Comparison of ENCODE assay signal across 7 cellular contexts in genomic region chr1:33348194-33348593, GRCh38. TPM values are rescaled to one million over a fixed set of nuclear protein-coding genes. Genes with fewer than 3 reads are reported as not detected.
DNase-seq lines count a peak whose midpoint lies in the region; ATAC-seq and TF ChIP-seq lines count a peak whose summit lies in the region.

No MANE protein-coding gene starts in this region.

- H3K9ac ChIP-seq in smooth muscle cell (ENCODE audit: low read depth), result peak overlapping the region; percentile 92

- no peak overlapping the region for H2AFZ ChIP-seq in smooth muscle cell (ENCODE audit: low read depth)

- in situ Hi-C loops in HAP-1 (cut with MboI; ENCODE audit: low sequenced_read_pairs), result no loop called here

- ATAC-seq in foreskin keratinocyte, result no peak
- no peak for ATAC-seq in omental fat pad (ENCODE audit: low FRiP score)
- ATAC-seq in GM18909 (IDR thresholded peaks at IDR 0.05; ENCODE audit: poor library complexity, unreplicated experiment), result no peak

- peak overlapping the region; percentile 45 for H3K4me3 ChIP-seq in HAP-1
- H3K4me3 ChIP-seq in smooth muscle cell, result peak overlapping the region; percentile 87

- peaks cover 63% of the 10 kb centered on the region for H3K79me2 ChIP-seq in smooth muscle cell (ENCODE audit: low read depth)

- H4K20me1 ChIP-seq in smooth muscle cell (ENCODE audit: low read depth), result peaks cover 48% of the 10 kb centered on the region

- 62% methylated on average over 2 of the region's 2 CpGs for WGBS in smooth muscle cell (ENCODE audit: low lambda C conversion rate)

- peak overlapping the region; percentile 91 for H3K4me2 ChIP-seq in smooth muscle cell

- H3K27me3 ChIP-seq in HAP-1 (ENCODE audit: low read depth) (no peaks in the 10 kb centered on the region), foreskin keratinocyte (no peaks in the 10 kb centered on the region), smooth muscle cell (ENCODE audit: low read depth) (no peaks in the 10 kb centered on the region)

- H3K9me3 ChIP-seq in HAP-1 (no peaks in the 10 kb centered on the region), smooth muscle cell (replicated peaks; ENCODE audit: low read depth) (no peaks in the 10 kb centered on the region)

- TF ChIP-seq CTCF in VCaP (conservative IDR thresholded peaks at IDR 0.05) (no peak), foreskin keratinocyte (conservative IDR thresholded peaks at IDR 0.05) (no peak), smooth muscle cell (IDR thresholded peaks at IDR 0.05; ENCODE audit: borderline replicate concordance, insufficient read depth, poor library complexity, severe bottlenecking) (no peak), omental fat pad (IDR thresholded peaks at IDR 0.05) (no peak)

- peaks cover 29% of the 10 kb centered on the region for H3F3A ChIP-seq in smooth muscle cell (ENCODE audit: low read depth)

- DNase-seq in HAP-1 (ENCODE audit: low spot score in 2 of 2) (no peak), foreskin keratinocyte (no peak), smooth muscle cell (lab: John Stamatoyannopoulos, UW; ENCODE audit: unreplicated experiment) (no peak), posterior vena cava (ENCODE audit: low spot score) (no peak), omental fat pad (ENCODE audit: low spot score) (no peak)

- H3K36me3 ChIP-seq in HAP-1 (replicated peaks) (peaks cover 3% of the 10 kb centered on the region), smooth muscle cell (ENCODE audit: low read depth) (no peaks in the 10 kb centered on the region)

- peak overlapping the region; percentile 94 for H3K27ac ChIP-seq in VCaP
- H3K27ac ChIP-seq in foreskin keratinocyte, result peak overlapping the region; percentile 46
- H3K27ac ChIP-seq in smooth muscle cell (ENCODE audit: low read depth), result peak overlapping the region; percentile 97

- H3K4me1 ChIP-seq in HAP-1, result peaks cover 37% of the 10 kb centered on the region
- peaks cover 36% of the 10 kb centered on the region for H3K4me1 ChIP-seq in foreskin keratinocyte
- peaks cover 69% of the 10 kb centered on the region for H3K4me1 ChIP-seq in smooth muscle cell (ENCODE audit: low read depth)

- intact Hi-C loops in posterior vena cava (cut with DNase I), result no loop called here

RNA-seq across cellular contexts. Expression of gene A3GALT2, which starts 27.3 kb away (rescaled TPM):
- total RNA-seq in foreskin keratinocyte, result not detected in 2 replicates
- polyA plus RNA-seq in foreskin keratinocyte, result not detected in 2 replicates
- total RNA-seq in smooth muscle cell, result not detected in 2 replicates
- not detected in 2 replicates for polyA plus RNA-seq in smooth muscle cell
- under 1 TPM in 1 of 2 donors, not detected in 1; 0.24 TPM for total RNA-seq in posterior vena cava
- not detected for total RNA-seq in omental fat pad

Comparison
In these comparisons a context has a peak if more than half of its experiments do, and no peak if none do; other contexts are left out.
1. H3K27ac ChIP-seq: peak in every context shown above with its lines; median percentile 97 in smooth muscle cell; 94 in VCaP; 46 in foreskin keratinocyte.